13 cellular contexts compared by ENCODE assay signal in genomic region chr4:139986621-139987510, GRCh38.
A peak's percentile ranks its signal among the peaks of the same experiment; 100 is the strongest.
DNase-seq lines count a peak whose midpoint lies in the region; ATAC-seq and TF ChIP-seq lines count a peak whose summit lies in the region.
"Had no signal": no experiment of that assay in that cellular context is flagged by ENCODE, and none has a peak within 500 bp of the region (broad histone marks: within the 10 kb centered on the region; RNA-seq: fewer than 3 reads in every experiment).

No MANE protein-coding gene starts in this region.

- in situ Hi-C loops in mammary epithelial cell (cut with MboI; ENCODE audit: low sequenced_read_pairs in 2 of 2) (no loop called here), transverse colon (cut with MboI; ENCODE audit: low pct_ligation_motif_present in 1 of 4, low pct_unique_long_range_greater_than_20kb in 1 of 4, low sequenced_read_pairs in 3 of 4) (no loop called here)

- H3K27ac ChIP-seq in breast epithelium (peak overlapping the region; percentile 79 to 85), mammary epithelial cell (ENCODE audit: insufficient read depth, low read depth, low read length) (no peak overlapping the region), suprapubic skin (peak overlapping the region; percentile 43), transverse colon (peak overlapping the region in 1 of 4 donors; percentile 56)

- no peaks in the 10 kb centered on the region for H4K20me1 ChIP-seq in mammary epithelial cell (ENCODE audit: insufficient read depth, low read length)

- H3K9me3 ChIP-seq in breast epithelium (no peaks in the 10 kb centered on the region), mammary epithelial cell (replicated peaks; ENCODE audit: insufficient read depth, low read length) (no peaks in the 10 kb centered on the region), suprapubic skin (no peaks in the 10 kb centered on the region), transverse colon (no peaks in the 10 kb centered on the region)
- H3K9me3 ChIP-seq: tibial nerve had no signal

- dilution Hi-C loops in mammary epithelial cell (cut with HindIII; ENCODE audit: low sequenced_read_pairs), result no loop called here

- H3K79me2 ChIP-seq in mammary epithelial cell (ENCODE audit: insufficient read depth, low read length), result no peaks in the 10 kb centered on the region

- TF ChIP-seq EP300 in suprapubic skin (IDR thresholded peaks at IDR 0.05) (peak; percentile 33), transverse colon (IDR thresholded peaks at IDR 0.05; ENCODE audit: low read depth) (no peak)

- no peak overlapping the region for H3K4me3 ChIP-seq in breast epithelium
- H3K4me3 ChIP-seq in mammary epithelial cell (replicated peaks in 1 of 3; ENCODE audit: insufficient read depth in 1 of 3, low read depth in 2 of 3, low read length in 3 of 3), result no peak overlapping the region
- H3K4me3 ChIP-seq in cardiac fibroblast (replicated peaks in 1 of 2; ENCODE audit: low read depth in 2 of 2, low read length in 2 of 2), result no peak overlapping the region
- no peak overlapping the region for H3K4me3 ChIP-seq in suprapubic skin
- no peak overlapping the region for H3K4me3 ChIP-seq in transverse colon
- H3K4me3 ChIP-seq: tibial nerve had no signal

- no peak overlapping the region for H3K9ac ChIP-seq in mammary epithelial cell (ENCODE audit: insufficient read depth, low read length)

- ATAC-seq in GM19023 (IDR thresholded peaks at IDR 0.05; ENCODE audit: unreplicated experiment), result no peak
- ATAC-seq: PC-3, T-helper 17 cell had no signal

- WGBS in mammary epithelial cell (ENCODE audit: low coverage, missing lambda C conversion rate), result 79% methylated on average over 13 of the region's 13 CpGs
- WGBS in suprapubic skin, result 73% methylated on average over 13 of the region's 13 CpGs
- 72 to 73% methylated on average over 13 of the region's 13 CpGs for WGBS in transverse colon (ENCODE audit: low coverage in 1 of 2), 2 donors

- H3K4me2 ChIP-seq in mammary epithelial cell (ENCODE audit: insufficient read depth, low read depth, low read length), result no peak overlapping the region

- H3K36me3 ChIP-seq in breast epithelium, result no peaks in the 10 kb centered on the region
- H3K36me3 ChIP-seq in mammary epithelial cell (ENCODE audit: insufficient read depth, low read length), result no peaks in the 10 kb centered on the region
- H3K36me3 ChIP-seq in suprapubic skin, result no peaks in the 10 kb centered on the region
- H3K36me3 ChIP-seq in transverse colon, result no peaks in the 10 kb centered on the region
- H3K36me3 ChIP-seq: tibial nerve had no signal

- TF ChIP-seq POLR2A in breast epithelium (IDR thresholded peaks at IDR 0.05) (no peak), suprapubic skin (IDR thresholded peaks at IDR 0.05) (no peak), transverse colon (IDR thresholded peaks at IDR 0.05) (no peak)

- DNase-seq in breast epithelium (ENCODE audit: low spot score in 2 of 2) (no peak), mammary epithelial cell (no peak), cardiac fibroblast (ENCODE audit: low read depth in 2 of 2) (peak; percentile 47 to 63), medulla oblongata (ENCODE audit: extremely low spot score) (peak; percentile 46), suprapubic skin (ENCODE audit: low spot score in 2 of 2) (no peak), transverse colon (no peak), DMS79 (lab: John Stamatoyannopoulos, UW) (no peak)
- DNase-seq: activated CD4-positive, alpha-beta T cell treated with anti-CD3 and anti-CD28 coated beads, Interleukin-2, amount 10 ng/mL, durations not matched to agents 7 days and 5 days; activated effector memory CD4-positive, alpha-beta T cell treated with Interleukin-2 at 50 U/mL for 16 hours; T-helper 17 cell had no signal

- TF ChIP-seq CTCF in breast epithelium (IDR thresholded peaks at IDR 0.05), result no peak
- no peak for TF ChIP-seq CTCF in mammary epithelial cell (conservative IDR thresholded peaks at IDR 0.05 in 1 of 2, IDR thresholded peaks at IDR 0.05 in 1 of 2; ENCODE audit: extremely low read depth in 1 of 2, insufficient read depth in 1 of 2, low read depth in 1 of 2, low read length in 2 of 2)
- TF ChIP-seq CTCF in cardiac fibroblast (IDR thresholded peaks at IDR 0.05; ENCODE audit: low read depth, low read length), result no peak
- TF ChIP-seq CTCF in suprapubic skin (IDR thresholded peaks at IDR 0.05), result no peak
- TF ChIP-seq CTCF in transverse colon (IDR thresholded peaks at IDR 0.05), result no peak

- H3K4me1 ChIP-seq in breast epithelium (peaks cover 0 to 6% of the 10 kb centered on the region in 2 donors), mammary epithelial cell (ENCODE audit: insufficient read depth, low read length) (peaks cover 9% of the 10 kb centered on the region), suprapubic skin (peaks cover 18% of the 10 kb centered on the region), transverse colon (peaks cover 0 to 16% (median 5%) of the 10 kb centered on the region in 4 donors)

- H3K27me3 ChIP-seq in breast epithelium (no peaks in the 10 kb centered on the region), mammary epithelial cell (ENCODE audit: insufficient read depth, low read length) (no peaks in the 10 kb centered on the region), suprapubic skin (no peaks in the 10 kb centered on the region), transverse colon (no peaks in the 10 kb centered on the region)
- H3K27me3 ChIP-seq: tibial nerve had no signal

- CTCF ChIA-PET in mammary epithelial cell (lab: Charles Lee; ENCODE audit: low non-redundant PET), result no interaction called here

- intact Hi-C loops in breast epithelium (cut with DNase I; ENCODE audit: low total_unique reads), result no loop called here
- intact Hi-C loops in mammary epithelial cell (cut with micrococcal nuclease), result no loop called here
- intact Hi-C loops in transverse colon (cut with DNase I; ENCODE audit: low total_unique reads), result no loop called here

- BruUV-seq in mammary epithelial cell (replicated peaks; lab: Mats Ljungman, UMichigan), result no TSS peak

- no peak overlapping the region for H2AFZ ChIP-seq in mammary epithelial cell (ENCODE audit: low read depth, low read length)

Comparison
In these comparisons a context has a peak if more than half of its experiments do, and no peak if none do; other contexts are left out.
1. DNase-seq: peak in cardiac fibroblast (2 of 2) and medulla oblongata (single experiment); none in breast epithelium (0 of 2), mammary epithelial cell (single experiment), suprapubic skin (0 of 2), transverse colon (single experiment) and DMS79 (single experiment).